Comparison of ENCODE assay signal across 1 cellular context in genomic region chr17:75404223-75404738, GRCh38.
A peak's percentile ranks its signal among the peaks of the same experiment; 100 is the strongest.
TF ChIP-seq lines count a peak whose summit lies in the region.

No MANE protein-coding gene starts in this region.

TF ChIP-seq in K562, 482 proteins besides CTCF, POLR2A, EP300 and RAD21 (continued from another document and continues in another):
- TF ChIP-seq RNF219 (CRISPR knock-in tag; IDR thresholded peaks at IDR 0.05) (no peak), ZBTB49 (CRISPR knock-in tag; IDR thresholded peaks at IDR 0.05; ENCODE audit: borderline replicate concordance) (no peak), EP400 (IDR thresholded peaks at IDR 0.05) (peak; percentile 65; the same call in 1 of the 2 replicates), ELF2 (CRISPR knock-in tag; IDR thresholded peaks at IDR 0.05) (no peak), WHSC1 (IDR thresholded peaks at IDR 0.05; ENCODE audit: low read length) (no peak), ZFX (CRISPR knock-in tag; IDR thresholded peaks at IDR 0.05) (no peak), TAF9B (IDR thresholded peaks at IDR 0.05; ENCODE audit: partially characterized antibody) (no peak), ZC3H11A (IDR thresholded peaks at IDR 0.05; ENCODE audit: low read depth, low read length) (no peak), ZNF444 (CRISPR knock-in tag; IDR thresholded peaks at IDR 0.05) (no peak), JUNB (CRISPR knock-in tag; conservative IDR thresholded peaks at IDR 0.05) (no peak), SMARCB1 (IDR thresholded peaks at IDR 0.05; ENCODE audit: insufficient read length, low read depth) (no peak), ZNF830 (CRISPR knock-in tag; IDR thresholded peaks at IDR 0.05) (no peak), ZNF124 (CRISPR knock-in tag; IDR thresholded peaks at IDR 0.05) (no peak), ZNF12 (CRISPR knock-in tag; IDR thresholded peaks at IDR 0.05) (no peak), MECOM (CRISPR knock-in tag; IDR thresholded peaks at IDR 0.05) (no peak), ZNF407 (IDR thresholded peaks at IDR 0.05; ENCODE audit: low read depth) (no peak), SRSF9 (IDR thresholded peaks at IDR 0.05; ENCODE audit: borderline replicate concordance, low read depth, low read length) (no peak), HNRNPLL (IDR thresholded peaks at IDR 0.05; ENCODE audit: low read depth, low read length, poor library complexity, severe bottlenecking) (no peak), RERE (CRISPR knock-in tag; IDR thresholded peaks at IDR 0.05; ENCODE audit: borderline replicate concordance) (no peak; the same call in 1 of the 2 replicates), ZNF197 (CRISPR knock-in tag; IDR thresholded peaks at IDR 0.05; ENCODE audit: low read depth) (no peak), PKNOX1 (IDR thresholded peaks at IDR 0.05) (no peak), ZFP1 (CRISPR knock-in tag; IDR thresholded peaks at IDR 0.05) (0 out of 2 replicates have a peak, but pooled peaks have one; percentile 4), ZNF280B (CRISPR knock-in tag; IDR thresholded peaks at IDR 0.05) (no peak), PHTF2 (CRISPR knock-in tag; IDR thresholded peaks at IDR 0.05) (no peak), DMBX1 (CRISPR knock-in tag; IDR thresholded peaks at IDR 0.05; ENCODE audit: borderline replicate concordance) (no peak), RREB1 (CRISPR knock-in tag; IDR thresholded peaks at IDR 0.05) (no peak)
